In the genomic region with DNA sequence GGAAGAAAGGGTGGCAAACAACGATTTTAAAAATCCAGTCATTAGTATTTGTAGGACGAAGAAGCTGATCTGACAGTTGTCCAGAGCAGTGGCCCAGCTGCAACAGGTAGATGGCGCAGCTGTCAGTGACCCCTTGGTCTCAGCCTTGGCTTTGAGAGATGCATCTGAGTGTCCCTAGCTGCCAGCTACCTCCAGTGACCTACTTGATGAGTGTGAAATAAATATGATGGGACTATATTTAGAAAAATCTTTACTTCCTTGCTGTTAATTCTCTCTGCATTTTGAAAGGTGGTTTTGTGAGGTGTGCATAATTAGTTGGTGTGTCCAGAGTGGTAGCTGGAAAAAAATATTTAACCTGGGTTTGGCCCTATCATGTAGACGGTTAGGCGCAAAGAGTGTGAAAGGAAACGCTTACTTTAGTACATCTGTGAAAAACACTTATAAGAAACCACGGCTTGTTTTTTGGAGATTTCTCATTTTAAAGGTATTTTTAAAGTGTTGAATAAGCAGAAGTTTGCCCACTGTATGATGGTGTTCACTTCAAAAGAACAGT, we compare ENCODE assay signal across 8 cellular contexts. TPM values are rescaled to one million over a fixed set of nuclear protein-coding genes. Genes with fewer than 3 reads are reported as not detected.
DNase-seq lines count a peak whose midpoint lies in the region; ATAC-seq and TF ChIP-seq lines count a peak whose summit lies in the region.

No MANE protein-coding gene starts in this region.

- H3K4me3 Mint-ChIP-seq in chondrocyte (ENCODE audit: unreplicated experiment), result peak overlapping the region; percentile 76
- H3K4me3 Mint-ChIP-seq in stimulated activated naive CD8-positive, alpha-beta T cell treated with anti-CD3 and anti-CD28 coated beads, Interleukin-15, amount 100 ng/mL, for 72 hours, result peak overlapping the region; percentile 87 to 89

- H3K79me2 ChIP-seq in PC-9 (ENCODE audit: low read depth), result no peaks in the 10 kb centered on the region

- peaks cover 12% of the 10 kb centered on the region for H3K4me1 ChIP-seq in PC-9 (replicated peaks; ENCODE audit: insufficient read depth)

- TF ChIP-seq CTCF in PC-9 (conservative IDR thresholded peaks at IDR 0.05) (no peak), chondrocyte (IDR thresholded peaks at IDR 0.05) (peak; percentile 75)

- intact Hi-C loops in PC-9 (cut with micrococcal nuclease; ENCODE audit: unreplicated experiment), result no loop called here

- H3K4me3 ChIP-seq in PC-9, result peak overlapping the region; percentile 75

- CTCF ChIA-PET in PC-9 (lab: Charles Lee), result interaction anchor here (0.6 to 0.7 kb wide), 3 partner anchors 27 to 221 kb away, joined by 3 to 6 read pairs (median 5); no protein-coding TSS in a partner anchor

- no peaks in the 10 kb centered on the region for H3K27me3 ChIP-seq in PC-9 (ENCODE audit: insufficient read depth, low read depth)
- H3K27me3 ChIP-seq in layer of hippocampus (ENCODE audit: control insufficient read depth, insufficient read depth, low read length), result no peaks in the 10 kb centered on the region

- no peaks in the 10 kb centered on the region for H4K20me1 ChIP-seq in PC-9 (ENCODE audit: insufficient read depth)

- H3F3A ChIP-seq in PC-9 (ENCODE audit: insufficient read depth, low read depth), result no peaks in the 10 kb centered on the region; the same call in 1 of the 2 replicates

- DNase-seq in DMS153 (lab: John Stamatoyannopoulos, UW), result peak; percentile 10
- DNase-seq in PC-9, result no peak
- no peak for DNase-seq in chondrocyte (ENCODE audit: low spot score)
- DNase-seq in stimulated activated naive CD8-positive, alpha-beta T cell treated with anti-CD3 and anti-CD28 coated beads, Interleukin-15, amount 100 ng/mL, for 72 hours, result no peak
- no peak for DNase-seq in epidermal melanocyte (ENCODE audit: insufficient read length, low spot score)

- no peaks in the 10 kb centered on the region for H3K9me2 ChIP-seq in PC-9 (ENCODE audit: insufficient read depth)

- H3K36me3 ChIP-seq in PC-9 (ENCODE audit: low read depth), result no peaks in the 10 kb centered on the region

- no peak overlapping the region for H3K27ac ChIP-seq in PC-9
- peak overlapping the region; percentile 87 for H3K27ac ChIP-seq in layer of hippocampus (ENCODE audit: low read depth, low read length)

- peaks cover 23% of the 10 kb centered on the region for H3K4me1 Mint-ChIP-seq in chondrocyte (ENCODE audit: low read depth)
- peaks cover 14% of the 10 kb centered on the region for H3K4me1 Mint-ChIP-seq in stimulated activated naive CD8-positive, alpha-beta T cell treated with anti-CD3 and anti-CD28 coated beads, Interleukin-15, amount 100 ng/mL, for 72 hours

- no peaks in the 10 kb centered on the region for H3K27me3 Mint-ChIP-seq in chondrocyte (ENCODE audit: low read depth)
- H3K27me3 Mint-ChIP-seq in stimulated activated naive CD8-positive, alpha-beta T cell treated with anti-CD3 and anti-CD28 coated beads, Interleukin-15, amount 100 ng/mL, for 72 hours, result no peaks in the 10 kb centered on the region

- peak overlapping the region; percentile 64 for H3K27ac Mint-ChIP-seq in chondrocyte (ENCODE audit: unreplicated experiment)
- H3K27ac Mint-ChIP-seq in stimulated activated naive CD8-positive, alpha-beta T cell treated with anti-CD3 and anti-CD28 coated beads, Interleukin-15, amount 100 ng/mL, for 72 hours, result peak overlapping the region; percentile 21 to 76

- H3K9me3 ChIP-seq in PC-9 (ENCODE audit: insufficient read depth, low read depth), result no peaks in the 10 kb centered on the region

- H3K9me3 Mint-ChIP-seq in chondrocyte (ENCODE audit: low read depth), result no peaks in the 10 kb centered on the region
- no peaks in the 10 kb centered on the region for H3K9me3 Mint-ChIP-seq in stimulated activated naive CD8-positive, alpha-beta T cell treated with anti-CD3 and anti-CD28 coated beads, Interleukin-15, amount 100 ng/mL, for 72 hours

- H3K4me2 ChIP-seq in PC-9, result peak overlapping the region; percentile 88

- POLR2A ChIA-PET in PC-9 (lab: Charles Lee; ENCODE audit: unreplicated experiment), result interaction anchor here (0.7 kb wide), 1 partner anchor 424 kb away, joined by 3 read pairs; no protein-coding TSS in a partner anchor

- peak overlapping the region; percentile 80; the same call in 1 of the 2 replicates for H2AFZ ChIP-seq in PC-9

- BruUV-seq in PC-9 (replicated peaks; lab: Mats Ljungman, UMichigan), result no TSS peak

- no peaks in the 10 kb centered on the region for H3K36me3 Mint-ChIP-seq in chondrocyte (ENCODE audit: low read depth)

- ATAC-seq in GM19351 (IDR thresholded peaks at IDR 0.05; ENCODE audit: unreplicated experiment) (peak; percentile 67), HG03342 (IDR thresholded peaks at IDR 0.05; ENCODE audit: unreplicated experiment) (peak; percentile 51)
- peak; percentile 51 for ATAC-seq in stimulated activated naive CD8-positive, alpha-beta T cell treated with anti-CD3 and anti-CD28 coated beads, Interleukin-15, amount 100 ng/mL, for 72 hours

RNA-seq across cellular contexts. Expression of gene INPP1, which starts 1.0 kb away (rescaled TPM):
- total RNA-seq in PC-9 (2021) (7.1 and 9.5 TPM in 2 replicates), chondrocyte (14.2 to 15.4 TPM (median 14.4 TPM) in 3 replicates)

RNA-seq across cellular contexts. Expression of gene HIBCH, which starts 24.7 kb away (rescaled TPM):
- total RNA-seq in PC-9 (2021) (14.7 and 17.4 TPM in 2 replicates), chondrocyte (19.1 to 32.4 TPM (median 20.7 TPM) in 3 replicates)
